In the genomic region with DNA sequence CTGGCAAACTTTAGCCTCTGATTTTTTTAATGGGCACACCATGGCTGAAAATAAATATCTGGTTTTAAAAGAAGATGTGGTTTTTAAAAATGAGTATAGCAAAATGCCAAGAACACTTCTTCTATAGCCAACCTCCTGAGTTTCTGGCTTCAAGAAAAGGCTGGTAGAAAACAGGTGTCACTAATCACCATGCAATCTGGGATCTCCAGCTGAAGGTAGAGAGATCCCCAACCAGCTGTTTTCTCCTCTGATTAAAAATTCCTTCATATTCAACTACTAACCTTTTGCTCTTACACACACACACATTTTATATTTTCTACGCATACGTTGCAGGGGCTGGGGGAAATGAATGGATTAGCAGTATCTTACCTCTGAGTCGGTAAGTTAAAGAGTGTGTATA, we compare ENCODE assay signal across 29 cellular contexts.
A peak's percentile ranks its signal among the peaks of the same experiment; 100 is the strongest.
DNase-seq lines count a peak whose midpoint lies in the region.
"Had no signal": no experiment of that assay in that cellular context is flagged by ENCODE, and none has a peak within 500 bp of the region (broad histone marks: within the 10 kb centered on the region; RNA-seq: fewer than 3 reads in every experiment).

No MANE protein-coding gene starts in this region.

- no peaks in the 10 kb centered on the region for H3K27me3 ChIP-seq in SJCRH30
- H3K27me3 ChIP-seq: BE2C; BLaER1; BLaER1 treated with 17β-estradiol and CSF1 and Interleukin-3, amounts not matched to agents 10 nM and 100 nM had no signal

- H3K4me3 Mint-ChIP-seq in activated CD4-positive, alpha-beta T cell treated with anti-CD3 and anti-CD28 coated beads, Interleukin-2, amount 10 ng/mL, durations not matched to agents 7 days and 5 days = no peak overlapping the region
- H3K4me3 Mint-ChIP-seq: B cell; CD14-positive monocyte; CD4-positive, alpha-beta memory T cell; CD4-positive, alpha-beta T cell; CD4-positive, CD25-positive, alpha-beta regulatory T cell; CD8-positive, alpha-beta memory T cell; CD8-positive, alpha-beta T cell had no signal

- H3K4me1 ChIP-seq in SJCRH30 = peaks cover 32% of the 10 kb centered on the region
- H3K4me1 ChIP-seq: A549, BE2C, BLaER1, Caco-2 had no signal

- DNase-seq in SJCRH30 = peak; percentile 51 to 82
- DNase-seq in activated CD4-positive, alpha-beta T cell treated with anti-CD3 and anti-CD28 coated beads, Interleukin-2, amount 10 ng/mL, durations not matched to agents 7 days and 5 days = no peak
- DNase-seq: 8988T; ACHN; AML-193; BE2C; C1 segment of cervical spinal cord; Caco-2; Calu3; CD4-positive, alpha-beta memory T cell; CD4-positive, alpha-beta T cell; CD4-positive, CD25-positive, alpha-beta regulatory T cell; CD8-positive, alpha-beta memory T cell; CD8-positive, alpha-beta T cell; COR-L47; DMS 273 treated with DMSO at 0.1 percent for 48 hours; DMS153; DMS53; DMS79; DMS79 treated with DMSO at 0.1 percent for 48 hours; DND-41; EL had no signal

- no peaks in the 10 kb centered on the region for H3K27me3 Mint-ChIP-seq in activated CD4-positive, alpha-beta T cell treated with anti-CD3 and anti-CD28 coated beads, Interleukin-2, amount 10 ng/mL, durations not matched to agents 7 days and 5 days
- H3K27me3 Mint-ChIP-seq: B cell; CD4-positive, alpha-beta memory T cell; CD4-positive, alpha-beta T cell; CD4-positive, CD25-positive, alpha-beta regulatory T cell; CD8-positive, alpha-beta memory T cell had no signal

- CTCF ChIA-PET in activated CD4-positive, alpha-beta T cell treated with anti-CD3 and anti-CD28 coated beads, Interleukin-2, amount 10 ng/mL, durations not matched to agents 7 days and 5 days (lab: Charles Lee) = no interaction called here

- POLR2A ChIA-PET in activated CD4-positive, alpha-beta T cell treated with anti-CD3 and anti-CD28 coated beads, Interleukin-2, amount 10 ng/mL, durations not matched to agents 7 days and 5 days (lab: Charles Lee) = no interaction called here

- H3K4me1 Mint-ChIP-seq in activated CD4-positive, alpha-beta T cell treated with anti-CD3 and anti-CD28 coated beads, Interleukin-2, amount 10 ng/mL, durations not matched to agents 7 days and 5 days = no peaks in the 10 kb centered on the region
- H3K4me1 Mint-ChIP-seq: B cell; CD14-positive monocyte; CD4-positive, alpha-beta memory T cell; CD4-positive, CD25-positive, alpha-beta regulatory T cell; CD8-positive, alpha-beta memory T cell had no signal

- no peak overlapping the region for H3K27ac Mint-ChIP-seq in activated CD4-positive, alpha-beta T cell treated with anti-CD3 and anti-CD28 coated beads, Interleukin-2, amount 10 ng/mL, durations not matched to agents 7 days and 5 days
- H3K27ac Mint-ChIP-seq: B cell; CD14-positive monocyte; CD4-positive, alpha-beta memory T cell; CD4-positive, alpha-beta T cell; CD4-positive, CD25-positive, alpha-beta regulatory T cell; CD8-positive, alpha-beta memory T cell; CD8-positive, alpha-beta T cell had no signal

- peaks cover 8% of the 10 kb centered on the region for H3K9me3 Mint-ChIP-seq in activated CD4-positive, alpha-beta T cell treated with anti-CD3 and anti-CD28 coated beads, Interleukin-2, amount 10 ng/mL, durations not matched to agents 7 days and 5 days

- peak overlapping the region; percentile 42 for H3K4me3 ChIP-seq in SJCRH30
- H3K4me3 ChIP-seq: A549; BLaER1; BLaER1 treated with 17β-estradiol and CSF1 and Interleukin-3, amounts not matched to agents 10 nM and 100 nM had no signal

- H3K36me3 ChIP-seq in SJCRH30 = no peaks in the 10 kb centered on the region
- H3K36me3 ChIP-seq: BE2C; BLaER1; BLaER1 treated with 17β-estradiol and CSF1 and Interleukin-3, amounts not matched to agents 10 nM and 100 nM had no signal

- H3K9me3 ChIP-seq in SJCRH30 (replicated peaks) = no peaks in the 10 kb centered on the region
- H3K9me3 ChIP-seq: A549; BE2C; BLaER1; BLaER1 treated with 17β-estradiol and CSF1 and Interleukin-3, amounts not matched to agents 10 nM and 100 nM; Caco-2 had no signal

- H3K27ac ChIP-seq in SJCRH30 = peak overlapping the region; percentile 77
- H3K27ac ChIP-seq: 22Rv1; A549; BLaER1; BLaER1 treated with 17β-estradiol and CSF1 and Interleukin-3, amounts not matched to agents 10 nM and 100 nM; C4-2B had no signal

- H3K36me3 Mint-ChIP-seq in activated CD4-positive, alpha-beta T cell treated with anti-CD3 and anti-CD28 coated beads, Interleukin-2, amount 10 ng/mL, durations not matched to agents 7 days and 5 days (ENCODE audit: low read depth) = no peaks in the 10 kb centered on the region
- H3K36me3 Mint-ChIP-seq: CD14-positive monocyte; CD4-positive, alpha-beta memory T cell; CD4-positive, CD25-positive, alpha-beta regulatory T cell; CD8-positive, alpha-beta memory T cell; CD8-positive, alpha-beta T cell had no signal
